Comparison of ENCODE assay signal across 12 cellular contexts in the genomic region with DNA sequence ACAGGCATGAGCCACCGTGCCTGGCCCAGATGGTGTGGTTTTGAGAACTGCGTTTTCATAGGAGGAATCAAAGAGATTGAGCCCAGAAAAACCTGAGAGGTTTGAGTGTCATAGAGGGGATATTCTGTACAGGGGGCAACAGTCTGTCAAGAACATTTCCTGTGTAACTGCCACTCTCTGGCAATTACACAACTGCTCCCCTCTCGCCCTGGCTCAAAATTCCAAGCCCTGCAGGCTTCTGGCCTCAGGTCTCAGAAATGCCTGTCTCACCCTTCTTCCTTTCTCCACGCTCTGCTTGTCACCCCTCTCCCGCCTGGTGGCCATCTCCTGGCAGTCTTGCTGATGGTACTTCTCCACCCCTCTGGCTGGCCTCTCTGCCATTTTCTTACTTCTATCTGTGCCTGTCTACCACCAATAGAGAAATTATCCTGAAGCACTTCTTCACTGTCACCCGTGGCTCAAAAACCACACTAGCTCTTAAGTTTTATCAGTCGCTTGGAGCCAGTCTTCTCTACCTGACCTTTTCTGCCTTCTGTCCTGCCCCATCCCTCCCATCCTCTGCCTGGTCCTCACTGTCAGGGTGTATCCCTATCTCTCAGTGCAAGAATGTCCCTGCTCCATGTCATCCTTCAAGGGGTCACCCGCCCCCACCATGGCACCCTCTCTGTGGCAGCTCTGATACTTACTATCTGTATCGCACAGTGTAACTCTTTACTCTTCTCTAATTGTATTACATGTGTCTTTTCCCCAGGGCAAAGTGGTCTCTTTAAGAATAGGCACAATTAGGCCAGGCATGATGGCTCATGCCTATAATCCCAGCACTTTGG. TPM values are rescaled to one million over a fixed set of nuclear protein-coding genes. Genes with fewer than 3 reads are reported as not detected.
DNase-seq lines count a peak whose midpoint lies in the region; ATAC-seq and TF ChIP-seq lines count a peak whose summit lies in the region.
"Had no signal": no experiment of that assay in that cellular context is flagged by ENCODE, and none has a peak within 500 bp of the region (broad histone marks: within the 10 kb centered on the region; RNA-seq: fewer than 3 reads in every experiment).

No MANE protein-coding gene starts in this region.

- H3K9ac ChIP-seq in skeletal muscle tissue (ENCODE audit: low read depth in 1 of 3, low read length in 3 of 3) (peak overlapping the region in 1 of 3 donors; percentile 61), endodermal cell (ENCODE audit: extremely low read depth, low read length, poor library complexity, severe bottlenecking) (no peak overlapping the region)

- no peak for ATAC-seq in GM19397 (IDR thresholded peaks at IDR 0.05; ENCODE audit: unreplicated experiment)
- ATAC-seq in activated CD4-positive, CD25-positive, alpha-beta regulatory T cell treated with anti-CD3 and anti-CD28 coated beads, Interleukin-2, amount 50 U/mL, for 24 hours = no peak
- ATAC-seq: activated CD8-positive, alpha-beta memory T cell treated with anti-CD3 and anti-CD28 coated beads, Interleukin-2, amount 10 ng/mL, durations not matched to agents 7 days and 5 days had no signal

- no peak for TF ChIP-seq CTCF in NB4 (IDR thresholded peaks at IDR 0.05; ENCODE audit: low read depth, low read length)
- no peak for TF ChIP-seq CTCF in endodermal cell (conservative IDR thresholded peaks at IDR 0.05)

- H3K36me3 ChIP-seq in CD8-positive, alpha-beta memory T cell (ENCODE audit: insufficient read depth, low read length) = no peaks in the 10 kb centered on the region
- peaks cover 4 to 8% (median 6%) of the 10 kb centered on the region in 3 donors for H3K36me3 ChIP-seq in skeletal muscle tissue (ENCODE audit: control insufficient read depth in 3 of 3, insufficient read depth in 3 of 3, low read length in 3 of 3)
- H3K36me3 ChIP-seq in endodermal cell (ENCODE audit: control insufficient read depth, insufficient read depth, low read length) = peaks cover 13% of the 10 kb centered on the region

- peak overlapping the region in 1 of 7 donors; percentile 73 for H3K4me3 Mint-ChIP-seq in CD8-positive, alpha-beta memory T cell
- peak overlapping the region in 1 of 5 donors; percentile 18 for H3K4me3 Mint-ChIP-seq in immature natural killer cell
- H3K4me3 Mint-ChIP-seq in endodermal cell = no peak overlapping the region
- H3K4me3 Mint-ChIP-seq: activated CD8-positive, alpha-beta memory T cell treated with anti-CD3 and anti-CD28 coated beads, Interleukin-2, amount 10 ng/mL, durations not matched to agents 7 days and 5 days had no signal

- peaks cover 31% of the 10 kb centered on the region for H3K4me1 ChIP-seq in CD8-positive, alpha-beta memory T cell (ENCODE audit: insufficient read depth, low read length)
- H3K4me1 ChIP-seq in skeletal muscle tissue (ENCODE audit: control insufficient read depth in 3 of 3, insufficient read depth in 3 of 3, low read length in 3 of 3) (peaks cover 72 to 88% (median 76%) of the 10 kb centered on the region in 3 donors), endodermal cell (ENCODE audit: control insufficient read depth, insufficient read depth, low read length) (peaks cover 3% of the 10 kb centered on the region)

- no peak overlapping the region for H3K4me3 ChIP-seq in CD8-positive, alpha-beta memory T cell (ENCODE audit: low read length)
- H3K4me3 ChIP-seq in NB4 (ENCODE audit: low read depth, low read length) (peak overlapping the region; percentile 17), skeletal muscle tissue (ENCODE audit: low read length in 3 of 3) (no peak overlapping the region), endodermal cell (ENCODE audit: low read length) (no peak overlapping the region)

- no peaks in the 10 kb centered on the region for H3K9me3 ChIP-seq in CD8-positive, alpha-beta memory T cell (ENCODE audit: low read length)
- H3K9me3 ChIP-seq in skeletal muscle tissue (ENCODE audit: control insufficient read depth in 3 of 3, low read length in 3 of 3) (no peaks in the 10 kb centered on the region), endodermal cell (ENCODE audit: control insufficient read depth, low read length) (no peaks in the 10 kb centered on the region)

- peaks cover 35 to 41% (median 36%) of the 10 kb centered on the region in 3 donors for H3K4me1 Mint-ChIP-seq in CD8-positive, alpha-beta memory T cell
- H3K4me1 Mint-ChIP-seq in immature natural killer cell = peaks cover 33 to 52% of the 10 kb centered on the region in 2 donors
- H3K4me1 Mint-ChIP-seq in endodermal cell = peaks cover 22% of the 10 kb centered on the region

- DNase-seq in CD8-positive, alpha-beta memory T cell = no peak
- DNase-seq in NB4 (ENCODE audit: low read depth) (peak; percentile 80), immature natural killer cell (no peak), COLO829 (ENCODE audit: low spot score) (no peak), endodermal cell (no peak)
- DNase-seq: activated CD8-positive, alpha-beta memory T cell treated with anti-CD3 and anti-CD28 coated beads, Interleukin-2, amount 10 ng/mL, durations not matched to agents 7 days and 5 days; DMS 273 treated with DMSO at 0.1 percent for 48 hours; foreskin fibroblast; NCI-H1417 had no signal

- H3K27ac Mint-ChIP-seq in CD8-positive, alpha-beta memory T cell = peak overlapping the region in 7 of 8 donors; percentile 14 to 94 (median 77)
- H3K27ac Mint-ChIP-seq in immature natural killer cell (peak overlapping the region in 4 of 6 donors; percentile 2 to 45 (median 20)), endodermal cell (no peak overlapping the region)
- H3K27ac Mint-ChIP-seq: activated CD8-positive, alpha-beta memory T cell treated with anti-CD3 and anti-CD28 coated beads, Interleukin-2, amount 10 ng/mL, durations not matched to agents 7 days and 5 days had no signal

- POLR2A ChIA-PET in CD8-positive, alpha-beta memory T cell (lab: Charles Lee) = interaction anchor here (0.8 kb wide), 1 partner anchor 11 kb away, joined by 3 read pairs; a partner anchor contains a TSS

- no peaks in the 10 kb centered on the region for H3K27me3 ChIP-seq in CD8-positive, alpha-beta memory T cell (ENCODE audit: insufficient read depth, low read length, poor library complexity, severe bottlenecking)
- H3K27me3 ChIP-seq in skeletal muscle tissue (ENCODE audit: control insufficient read depth in 3 of 3, insufficient read depth in 3 of 3, low read length in 3 of 3) (no peaks in the 10 kb centered on the region), endodermal cell (ENCODE audit: control insufficient read depth, insufficient read depth, low read length, poor library complexity, severe bottlenecking) (no peaks in the 10 kb centered on the region)

- H3K27me3 Mint-ChIP-seq in CD8-positive, alpha-beta memory T cell = peaks cover 0 to 1% of the 10 kb centered on the region in 2 donors
- H3K27me3 Mint-ChIP-seq in immature natural killer cell (ENCODE audit: low read depth in 3 of 3) = no peaks in the 10 kb centered on the region
- H3K27me3 Mint-ChIP-seq in endodermal cell (ENCODE audit: insufficient read depth) = peaks cover 2% of the 10 kb centered on the region
- H3K27me3 Mint-ChIP-seq: activated CD8-positive, alpha-beta memory T cell treated with anti-CD3 and anti-CD28 coated beads, Interleukin-2, amount 10 ng/mL, durations not matched to agents 7 days and 5 days had no signal

- TF ChIP-seq POLR2A in NB4 (IDR thresholded peaks at IDR 0.05; ENCODE audit: extremely low read depth, insufficient read length) = no peak

- peaks cover 0 to 10% (median 0%) of the 10 kb centered on the region in 3 donors for H3K36me3 Mint-ChIP-seq in CD8-positive, alpha-beta memory T cell
- peaks cover 0 to 3% (median 0%) of the 10 kb centered on the region in 3 donors for H3K36me3 Mint-ChIP-seq in immature natural killer cell
- peaks cover 6% of the 10 kb centered on the region for H3K36me3 Mint-ChIP-seq in endodermal cell (ENCODE audit: low read depth)

- WGBS in endodermal cell (ENCODE audit: insufficient coverage in 1 of 2, insufficient read length in 1 of 2), 2 experiments = 83 to 93% methylated on average over 6 to 9 of the region's 9 CpGs

- CTCF ChIA-PET in CD8-positive, alpha-beta memory T cell (lab: Charles Lee) = interaction anchor here (0.7 kb wide), 1 partner anchor 19 kb away, joined by 3 read pairs; no protein-coding TSS in a partner anchor

- H3K27ac ChIP-seq in CD8-positive, alpha-beta memory T cell (ENCODE audit: low read depth, low read length) = no peak overlapping the region
- peak overlapping the region; percentile 72 for H3K27ac ChIP-seq in skeletal muscle tissue (ENCODE audit: low read depth, low read length)
- H3K27ac ChIP-seq in endodermal cell (ENCODE audit: low read depth, low read length) = no peak overlapping the region

- H3K9me3 Mint-ChIP-seq in CD8-positive, alpha-beta memory T cell = no peaks in the 10 kb centered on the region
- H3K9me3 Mint-ChIP-seq in immature natural killer cell (no peaks in the 10 kb centered on the region), endodermal cell (no peaks in the 10 kb centered on the region)

RNA-seq across cellular contexts. Expression of a gene that starts 4.2 kb away (rescaled TPM):
- total RNA-seq in CD8-positive, alpha-beta memory T cell = 10 to 100 TPM; 26.4 to 28.0 TPM
- 151 TPM for polyA plus RNA-seq in CD8-positive, alpha-beta memory T cell
- 100 to 1,000 TPM; 154 to 219 (median 201) TPM for polyA plus RNA-seq in immature natural killer cell
- 17.7 TPM for total RNA-seq in skeletal muscle tissue
- total RNA-seq in endodermal cell = 10 to 100 TPM in 1 of 2 donors, 1 to 10 TPM in 1; 6.3 to 13.9 TPM
- 13.7 TPM for polyA plus RNA-seq in endodermal cell (2013, experiment 1 of 2)
- 17.3 TPM for polyA plus RNA-seq in endodermal cell (2013, experiment 2 of 2)

RNA-seq across cellular contexts. Expression of a gene that starts 7.1 kb away (rescaled TPM):
- total RNA-seq in CD8-positive, alpha-beta memory T cell = 10 to 100 TPM; 88.2 to 95.1 TPM
- 181 TPM for polyA plus RNA-seq in CD8-positive, alpha-beta memory T cell
- 100 to 1,000 TPM; 224 to 326 (median 256) TPM for polyA plus RNA-seq in immature natural killer cell
- 74.1 TPM for total RNA-seq in skeletal muscle tissue
- total RNA-seq in endodermal cell = 100 to 1,000 TPM; 113 to 118 TPM
- polyA plus RNA-seq in endodermal cell (2013, experiment 1 of 2) = 117 TPM
- 122 TPM for polyA plus RNA-seq in endodermal cell (2013, experiment 2 of 2)

RNA-seq across cellular contexts. Expression of a gene that starts 11.0 kb away (rescaled TPM):
- 10 to 100 TPM; 94.4 to 95.4 TPM for total RNA-seq in CD8-positive, alpha-beta memory T cell
- 355 TPM for polyA plus RNA-seq in CD8-positive, alpha-beta memory T cell
- polyA plus RNA-seq in immature natural killer cell = 100 to 1,000 TPM; 457 to 687 (median 617) TPM
- total RNA-seq in skeletal muscle tissue = 4.7 TPM
- total RNA-seq in endodermal cell = 100 to 1,000 TPM in 1 of 2 donors, 10 to 100 TPM in 1; 80.4 to 146 TPM
- polyA plus RNA-seq in endodermal cell (2013, experiment 1 of 2) = 60.6 TPM
- 58.9 TPM for polyA plus RNA-seq in endodermal cell (2013, experiment 2 of 2)

RNA-seq across cellular contexts. Expression of a gene that starts 14.1 kb away (rescaled TPM):
- 1 to 10 TPM; 6.3 to 7.6 TPM for total RNA-seq in CD8-positive, alpha-beta memory T cell
- 13.2 TPM for polyA plus RNA-seq in CD8-positive, alpha-beta memory T cell
- polyA plus RNA-seq in immature natural killer cell = 10 to 100 TPM; 12.0 to 27.8 (median 14.8) TPM
- total RNA-seq in skeletal muscle tissue = 4.7 TPM
- 10 to 100 TPM; 23.8 to 32.2 TPM for total RNA-seq in endodermal cell
- 19.4 TPM for polyA plus RNA-seq in endodermal cell (2013, experiment 1 of 2)
- 13.3 TPM for polyA plus RNA-seq in endodermal cell (2013, experiment 2 of 2)

RNA-seq across cellular contexts. Expression of a gene that starts 23.4 kb away (rescaled TPM):
- total RNA-seq in CD8-positive, alpha-beta memory T cell = 10 to 100 TPM; 26.7 to 27.3 TPM
- polyA plus RNA-seq in CD8-positive, alpha-beta memory T cell = 17.9 TPM
- 10 to 100 TPM; 11.5 to 27.9 (median 25.1) TPM for polyA plus RNA-seq in immature natural killer cell
- total RNA-seq in skeletal muscle tissue (31.8 TPM), endodermal cell (10 to 100 TPM; 63.2 to 66.5 TPM)
- 73.1 TPM for polyA plus RNA-seq in endodermal cell (2013, experiment 1 of 2)
- 61.4 TPM for polyA plus RNA-seq in endodermal cell (2013, experiment 2 of 2)

Comparison
In these comparisons a context has a peak if more than half of its experiments do, and no peak if none do; other contexts are left out.
1. RNA of a gene that starts 11.0 kb away (total RNA-seq): 80.4 to 146 TPM in endodermal cell and 94.4 to 95.4 TPM in CD8-positive, alpha-beta memory T cell; 4.7 TPM in skeletal muscle tissue (single experiment); every median in the first group is over 10 times any median in the second.